ENCODE assay signal across 10 cellular contexts in genomic region chr12:76033116-76034001, GRCh38. TPM values are rescaled to one million over a fixed set of nuclear protein-coding genes. Genes with fewer than 3 reads are reported as not detected.
A peak's percentile ranks its signal among the peaks of the same experiment; 100 is the strongest.
DNase-seq lines count a peak whose midpoint lies in the region; ATAC-seq and TF ChIP-seq lines count a peak whose summit lies in the region.
"Had no signal": no experiment of that assay in that cellular context is flagged by ENCODE, and none has a peak within 500 bp of the region (broad histone marks: within the 10 kb centered on the region; RNA-seq: fewer than 3 reads in every experiment).

No MANE protein-coding gene starts in this region.

- intact Hi-C loops in left lung (cut with DNase I) (loop anchor here in 1 of 2 donors (10.0 kb wide), 2 partner anchors 209 to 469 kb away; no protein-coding TSS in a partner anchor), thyroid gland (cut with DNase I) (loop anchor here (10.0 kb wide), 2 partner anchors 119 to 479 kb away; no protein-coding TSS in a partner anchor)

- no peaks in the 10 kb centered on the region for H3K9me3 ChIP-seq in left lung
- H3K9me3 ChIP-seq in thyroid gland: no peaks in the 10 kb centered on the region

- TF ChIP-seq CTCF in astrocyte of the cerebellum (IDR thresholded peaks at IDR 0.05; ENCODE audit: low read depth, low read length, missing control alignments): no peak
- no peak for TF ChIP-seq CTCF in left lung (IDR thresholded peaks at IDR 0.05)
- TF ChIP-seq CTCF in thyroid gland (IDR thresholded peaks at IDR 0.05): no peak

- in situ Hi-C loops in astrocyte of the cerebellum (cut with HindIII; ENCODE audit: low sequenced_read_pairs): loop anchor here (25.0 kb wide), 1 partner anchor 496 kb away; no protein-coding TSS in a partner anchor

- peaks cover 15% of the 10 kb centered on the region for H3K36me3 Mint-ChIP-seq in activated T-cell treated with anti-CD3 and anti-CD28 coated beads, Interleukin-2, amount 50 U/mL, for 4 hours (ENCODE audit: insufficient read depth)

- H3K4me1 ChIP-seq in left lung (peaks cover 0 to 30% of the 10 kb centered on the region in 2 donors), thyroid gland (peaks cover 16 to 20% of the 10 kb centered on the region in 2 donors)

- H3K36me3 ChIP-seq in left lung (no peaks in the 10 kb centered on the region), thyroid gland (peaks cover 0 to 11% of the 10 kb centered on the region in 2 donors)

- H3K9me3 Mint-ChIP-seq in activated T-cell treated with anti-CD3 and anti-CD28 coated beads, Interleukin-2, amount 50 U/mL, for 4 hours: no peaks in the 10 kb centered on the region

- H3K4me3 Mint-ChIP-seq in activated T-cell treated with anti-CD3 and anti-CD28 coated beads, Interleukin-2, amount 50 U/mL, for 4 hours: peak overlapping the region; percentile 97

- H3K4me3 ChIP-seq in astrocyte of the cerebellum (ENCODE audit: low read depth, low read length) (peak overlapping the region; percentile 98), left lung (peak overlapping the region in 1 of 2 donors; percentile 57), thyroid gland (replicated peaks in 1 of 3) (peak overlapping the region in 1 of 3 donors; percentile 89)

- no peaks in the 10 kb centered on the region for H3K27me3 Mint-ChIP-seq in activated T-cell treated with anti-CD3 and anti-CD28 coated beads, Interleukin-2, amount 50 U/mL, for 4 hours (ENCODE audit: low read depth)

- 89 to 91% methylated on average over 4 of the region's 4 CpGs for WGBS in thyroid gland, 2 donors

- TF ChIP-seq POLR2A in thyroid gland (IDR thresholded peaks at IDR 0.05): no peak

- H3K27me3 ChIP-seq in left lung (peaks cover 0 to 35% of the 10 kb centered on the region in 2 donors), thyroid gland (no peaks in the 10 kb centered on the region)

- no peak for DNase-seq in activated T-cell treated with anti-CD3 and anti-CD28 coated beads, Interleukin-2, amount 50 U/mL, for 4 hours
- DNase-seq in activated T-cell treated with anti-CD3 and anti-CD28 coated beads for 4 hours (no peak), astrocyte of the cerebellum (ENCODE audit: low read depth) (no peak), left lung (no peak), thyroid gland (no peak), dedifferentiated amniotic fluid mesenchymal stem cell (ENCODE audit: extremely low spot score) (no peak), globus pallidus (ENCODE audit: low spot score) (no peak)
- DNase-seq: DND-41, RPMI8226 had no signal

- no peak for ATAC-seq in activated T-cell treated with anti-CD3 and anti-CD28 coated beads, Interleukin-2, amount 50 U/mL, for 4 hours
- ATAC-seq in left lung (no peak), GM21528 (IDR thresholded peaks at IDR 0.05; ENCODE audit: low FRiP score, unreplicated experiment) (no peak)

- H3K27ac ChIP-seq in left lung: peak overlapping the region; percentile 95
- peak overlapping the region; percentile 98 to 99 (median 99) for H3K27ac ChIP-seq in thyroid gland

- peaks cover 39% of the 10 kb centered on the region for H3K4me1 Mint-ChIP-seq in activated T-cell treated with anti-CD3 and anti-CD28 coated beads, Interleukin-2, amount 50 U/mL, for 4 hours (ENCODE audit: low read depth)

RNA-seq across cellular contexts. Expression of gene PHLDA1, which starts 1.8 kb away (rescaled TPM):
- 10 to 100 TPM; 36.8 to 52.2 (median 37.2) TPM for total RNA-seq in activated T-cell treated with anti-CD3 and anti-CD28 coated beads, Interleukin-2, amount 50 U/mL, for 4 hours
- total RNA-seq in left lung: 10 to 100 TPM; 15.8 to 19.0 TPM
- 10 to 100 TPM; 45.2 to 73.1 (median 57.5) TPM for total RNA-seq in thyroid gland

RNA-seq across cellular contexts. Expression of gene NAP1L1, which starts 51.1 kb away (rescaled TPM):
- total RNA-seq in activated T-cell treated with anti-CD3 and anti-CD28 coated beads, Interleukin-2, amount 50 U/mL, for 4 hours: 1,000 to 10,000 TPM in 1 of 3 donors, 100 to 1,000 TPM in 2; 918 to 1,002 (median 960) TPM
- 100 to 1,000 TPM; 413 to 428 TPM for total RNA-seq in left lung
- 100 to 1,000 TPM; 193 to 341 (median 213) TPM for total RNA-seq in thyroid gland
